Comparison of ENCODE assay signal across 1 cellular context in genomic region chr11:118434553-118435232, GRCh38.
TF ChIP-seq lines count a peak whose summit lies in the region.

No MANE protein-coding gene starts in this region.

TF ChIP-seq in K562, 482 proteins besides CTCF, POLR2A, EP300 and RAD21 (continued from another document and continues in another):
- 0 out of 2 replicates have a peak, but pooled peaks have one; percentile 13 for TF ChIP-seq E2F5 (CRISPR knock-in tag; IDR thresholded peaks at IDR 0.05)
- no peak for TF ChIP-seq WHSC1 (IDR thresholded peaks at IDR 0.05; ENCODE audit: low read length)
- TF ChIP-seq NRF1 (conservative IDR thresholded peaks at IDR 0.05 in 1 of 2, IDR thresholded peaks at IDR 0.05 in 1 of 2), result 0 out of 4 replicates have a peak, but pooled peaks of 1 of the 2 experiments have one; percentile 4
- no peak for TF ChIP-seq ZNF253 (CRISPR knock-in tag; conservative IDR thresholded peaks at IDR 0.05)
- no peak for TF ChIP-seq JUN (IDR thresholded peaks at IDR 0.05; ENCODE audit: borderline replicate concordance, low read depth, low read length)
- 0 out of 2 replicates have a peak, but pooled peaks have one; percentile 43 for TF ChIP-seq JUN (CRISPR knock-in tag; IDR thresholded peaks at IDR 0.05; ENCODE audit: borderline replicate concordance)
- TF ChIP-seq ZBTB40 (IDR thresholded peaks at IDR 0.05), result peak; percentile 32; the same call in 1 of the 2 replicates
- TF ChIP-seq ZBTB40 (CRISPR knock-in tag; IDR thresholded peaks at IDR 0.05), result no peak
- peak; percentile 56; the same call in 1 of the 2 replicates for TF ChIP-seq MGA (IDR thresholded peaks at IDR 0.05)
- 0 out of 2 replicates have a peak, but pooled peaks have one; percentile 78 for TF ChIP-seq PRMT5 (CRISPR knock-in tag; IDR thresholded peaks at IDR 0.05)
- peak; percentile 27; the same call in 1 of the 2 replicates for TF ChIP-seq CEBPG (CRISPR knock-in tag; IDR thresholded peaks at IDR 0.05)
- TF ChIP-seq CEBPG (tag; conservative IDR thresholded peaks at IDR 0.05 in 1 of 2, IDR thresholded peaks at IDR 0.05 in 1 of 2), result no peak
- peak; percentile 22; the same call in 1 of the 2 replicates for TF ChIP-seq MTA3 (IDR thresholded peaks at IDR 0.05; ENCODE audit: borderline replicate concordance)
- TF ChIP-seq MIER1 (IDR thresholded peaks at IDR 0.05; ENCODE audit: low read depth), result peak; percentile 90
- no peak for TF ChIP-seq JUND (IDR thresholded peaks at IDR 0.05; ENCODE audit: borderline replicate concordance, low read depth, low read length)
- no peak for TF ChIP-seq JUND (tag; IDR thresholded peaks at IDR 0.05; ENCODE audit: borderline replicate concordance, low read depth, low read length)
- TF ChIP-seq CXXC5 (CRISPR knock-in tag; IDR thresholded peaks at IDR 0.05), result 0 out of 2 replicates have a peak, but pooled peaks have one; percentile 8
- TF ChIP-seq ZNF644 (tag; IDR thresholded peaks at IDR 0.05; ENCODE audit: low read depth), result no peak
- TF ChIP-seq NCOA4 (IDR thresholded peaks at IDR 0.05; ENCODE audit: partially characterized antibody), result no peak
- no peak for TF ChIP-seq SMARCA5 (IDR thresholded peaks at IDR 0.05)
- peak; percentile 45 for TF ChIP-seq SMARCB1 (IDR thresholded peaks at IDR 0.05; ENCODE audit: insufficient read length, low read depth)
- no peak; the same call in 1 of the 2 replicates for TF ChIP-seq ZNF740 (CRISPR knock-in tag; IDR thresholded peaks at IDR 0.05)
- no peak for TF ChIP-seq ZNF740 (tag; IDR thresholded peaks at IDR 0.05)
- no peak for TF ChIP-seq NR1H2 (CRISPR knock-in tag; IDR thresholded peaks at IDR 0.05)
- peak in 1 of 2 experiments; percentile 44; a peak in 1 of 4 replicates for TF ChIP-seq TEAD1 (CRISPR knock-in tag; IDR thresholded peaks at IDR 0.05)
- TF ChIP-seq ZNF511 (CRISPR knock-in tag; IDR thresholded peaks at IDR 0.05), result peak; percentile 91; the same call in 1 of the 2 replicates
- 0 out of 4 replicates have a peak, but pooled peaks of 1 of the 2 experiments have one; percentile 4 for TF ChIP-seq ZMIZ1 (IDR thresholded peaks at IDR 0.05; ENCODE audit: low read depth in 2 of 2, low read length in 2 of 2)
